Comparison of ENCODE assay signal across 23 cellular contexts in genomic region chr20:39398656-39399055, GRCh38.
"Had no signal": no experiment of that assay in that cellular context is flagged by ENCODE, and none has a peak within 500 bp of the region (broad histone marks: within the 10 kb centered on the region; RNA-seq: fewer than 3 reads in every experiment).

No MANE protein-coding gene starts in this region.

- DNase-seq: activated CD4-positive, CD25-positive, alpha-beta regulatory T cell treated with anti-CD3 and anti-CD28 coated beads, Interleukin-2, amount 50 U/mL, for 72 hours; activated CD8-positive, alpha-beta memory T cell treated with anti-CD3 and anti-CD28 coated beads for 24 hours; activated CD8-positive, alpha-beta memory T cell treated with anti-CD3 and anti-CD28 coated beads, Interleukin-2, amount 50 U/mL, for 48 hours; activated effector memory CD4-positive, alpha-beta T cell treated with Interleukin-2 at 50 U/mL for 16 hours; activated naive CD4-positive, alpha-beta T cell treated with anti-CD3 and anti-CD28 coated beads, Interleukin-2, amount 50 U/mL, for 16 hours; activated T-cell treated with anti-CD3 and anti-CD28 coated beads, Interleukin-2, amount 50 U/mL, for 48 hours; effector CD4-positive, alpha-beta T cell; gastrocnemius medialis; head of caudate nucleus; immature natural killer cell; kidney glomerular epithelial cell; left ventricle myocardium inferior; stimulated activated CD4-positive, alpha-beta T cell treated with anti-CD3 and anti-CD28 coated beads, Interleukin-2, amount 100 ng/mL, for 24 hours; stimulated activated naive CD8-positive, alpha-beta T cell treated with anti-CD3 and anti-CD28 coated beads, Interleukin-15, Interleukin-2, amounts not matched to agents 100 U/mL and 50 U/mL, for 24 hours; substantia nigra; tibial artery; uterus had no signal

- H3K9me3 ChIP-seq: ascending aorta, gastrocnemius medialis, left ventricle myocardium inferior, prostate gland, tibial artery, uterus had no signal

- H3K27me3 ChIP-seq: ascending aorta, gastrocnemius medialis, tibial artery, uterus had no signal

- H3K4me3 ChIP-seq: ascending aorta, coronary artery, gastrocnemius medialis, left ventricle myocardium inferior, prostate gland, tibial artery, uterus had no signal

- H3K27ac ChIP-seq: ascending aorta, coronary artery, gastrocnemius medialis, left ventricle myocardium inferior, prostate gland, tibial artery, uterus had no signal

- H3K36me3 ChIP-seq: ascending aorta, gastrocnemius medialis, left ventricle myocardium inferior, prostate gland, tibial artery, uterus had no signal

- H3K36me3 Mint-ChIP-seq: immature natural killer cell had no signal

- H3K27ac Mint-ChIP-seq: immature natural killer cell had no signal

- ATAC-seq: esophagus mucosa; gastrocnemius medialis; right cardiac atrium; stimulated activated naive CD8-positive, alpha-beta T cell treated with anti-CD3 and anti-CD28 coated beads, Interleukin-15, Interleukin-2, amounts not matched to agents 100 U/mL and 50 U/mL, for 24 hours had no signal

- H3K4me1 Mint-ChIP-seq: central memory CD8-positive, alpha-beta T cell; immature natural killer cell had no signal

- H3K4me1 ChIP-seq: ascending aorta, gastrocnemius medialis, left ventricle myocardium inferior, prostate gland, tibial artery, uterus had no signal

- H3K4me3 Mint-ChIP-seq: central memory CD8-positive, alpha-beta T cell; immature natural killer cell had no signal

- H3K27me3 Mint-ChIP-seq: central memory CD8-positive, alpha-beta T cell had no signal
